In genomic region chr15:38699633-38700230, GRCh38 we compare ENCODE assay signal across 8 cellular contexts.
DNase-seq lines count a peak whose midpoint lies in the region; ATAC-seq and TF ChIP-seq lines count a peak whose summit lies in the region.

No MANE protein-coding gene starts in this region.

- H3K79me2 ChIP-seq in Loucy (ENCODE audit: insufficient read depth, low read length) = peaks cover 16% of the 10 kb centered on the region; the same call in 1 of the 2 replicates

- peak; percentile 46 for ATAC-seq in GM21825 (IDR thresholded peaks at IDR 0.05; ENCODE audit: unreplicated experiment)
- peak; percentile 53 for ATAC-seq in T-helper 17 cell

- H4K20me1 ChIP-seq in Loucy (ENCODE audit: insufficient read depth, low read length, poor library complexity, severe bottlenecking) = no peaks in the 10 kb centered on the region

- no peaks in the 10 kb centered on the region for H3K27me3 Mint-ChIP-seq in T-helper 17 cell

- no peaks in the 10 kb centered on the region for H3K27me3 ChIP-seq in Loucy (ENCODE audit: insufficient read depth, low read length, poor library complexity, severe bottlenecking)
- H3K27me3 ChIP-seq in ascending aorta = no peaks in the 10 kb centered on the region
- no peaks in the 10 kb centered on the region for H3K27me3 ChIP-seq in iPS DF 6.9 (ENCODE audit: control insufficient read depth, insufficient read depth, low read length)

- H3K36me3 ChIP-seq in Loucy (ENCODE audit: insufficient read depth, low read length) = no peaks in the 10 kb centered on the region
- H3K36me3 ChIP-seq in ascending aorta = no peaks in the 10 kb centered on the region
- H3K36me3 ChIP-seq in iPS DF 6.9 (ENCODE audit: control insufficient read depth, insufficient read depth, low read length) = no peaks in the 10 kb centered on the region

- H3F3A ChIP-seq in Loucy (ENCODE audit: low read depth) = peaks cover 14% of the 10 kb centered on the region

- no peaks in the 10 kb centered on the region for H3K9me2 ChIP-seq in Loucy (replicated peaks; ENCODE audit: low read depth, low read length)

- DNase-seq in EH (ENCODE audit: low read depth) = peak; percentile 73
- DNase-seq in T-helper 17 cell = peak; percentile 30 to 55 (median 51)
- DNase-seq in ascending aorta (ENCODE audit: low spot score in 2 of 2) = peak in 1 of 2 donors; percentile 69
- peak; percentile 67 for DNase-seq in iPS DF 6.9 (ENCODE audit: low read depth, low spot score)
- peak; percentile 40 to 62 for DNase-seq in stimulated activated CD4-positive, alpha-beta T cell treated with anti-CD3 and anti-CD28 coated beads, Interleukin-15, amount 100 ng/mL, for 48 hours (ENCODE audit: low read depth in 2 of 2)
- DNase-seq in NCI-H1048 (lab: John Stamatoyannopoulos, UW) = no peak

- H2AFZ ChIP-seq in Loucy (ENCODE audit: low read length) = no peak overlapping the region; the same call in 1 of the 2 replicates

- WGBS in iPS DF 6.9 (ENCODE audit: insufficient coverage, insufficient read length) = no CpG with 5 or more reads among the region's 2 CpGs

- peak overlapping the region; percentile 87 for H3K27ac Mint-ChIP-seq in T-helper 17 cell

- H3K9me3 ChIP-seq in Loucy (ENCODE audit: insufficient read depth, low read depth, low read length) (no peaks in the 10 kb centered on the region), T-helper 17 cell (ENCODE audit: control insufficient read depth, low read length, poor library complexity, severe bottlenecking) (no peaks in the 10 kb centered on the region), ascending aorta (no peaks in the 10 kb centered on the region), iPS DF 6.9 (ENCODE audit: control insufficient read depth, insufficient read depth, low read length) (no peaks in the 10 kb centered on the region)

- H3K4me1 Mint-ChIP-seq in T-helper 17 cell = peaks cover 43% of the 10 kb centered on the region

- no peaks in the 10 kb centered on the region for H3K36me3 Mint-ChIP-seq in T-helper 17 cell (ENCODE audit: low read depth)

- H3K4me1 ChIP-seq in Loucy (ENCODE audit: insufficient read depth, low read length, poor library complexity, severe bottlenecking) (peaks cover 73% of the 10 kb centered on the region), ascending aorta (no peaks in the 10 kb centered on the region), iPS DF 6.9 (ENCODE audit: control insufficient read depth, insufficient read depth, low read length) (no peaks in the 10 kb centered on the region)

- H3K4me3 ChIP-seq in Loucy (ENCODE audit: low read length, poor library complexity, severe bottlenecking) (peak overlapping the region; percentile 70), ascending aorta (no peak overlapping the region), iPS DF 6.9 (ENCODE audit: low read length) (no peak overlapping the region)

- no peak overlapping the region for H3K27ac ChIP-seq in ascending aorta
- H3K27ac ChIP-seq in iPS DF 6.9 (ENCODE audit: low read length) = no peak overlapping the region

- intact Hi-C loops in ascending aorta (cut with DNase I) = no loop called here

- peak overlapping the region; percentile 78 for H3K4me2 ChIP-seq in Loucy (ENCODE audit: low read depth, low read length, poor library complexity, severe bottlenecking)

- H3K9ac ChIP-seq in Loucy (ENCODE audit: low read depth, low read length, poor library complexity, severe bottlenecking) = peak overlapping the region; percentile 83

- peak; percentile 98 for TF ChIP-seq CTCF in Loucy (conservative IDR thresholded peaks at IDR 0.05; ENCODE audit: low read length)
- TF ChIP-seq CTCF in ascending aorta (IDR thresholded peaks at IDR 0.05) = peak; percentile 45 to 84 (median 75)

- H3K4me3 Mint-ChIP-seq in T-helper 17 cell = peak overlapping the region; percentile 61
